Comparison of ENCODE assay signal across 1 cellular context in genomic region chr14:23639048-23639890, GRCh38.
A peak's percentile ranks its signal among the peaks of the same experiment; 100 is the strongest.
TF ChIP-seq lines count a peak whose summit lies in the region.

No MANE protein-coding gene starts in this region.

TF ChIP-seq in HepG2, 621 proteins besides CTCF, POLR2A, EP300 and RAD21 (continued from another document and continues in another):
- TF ChIP-seq GTF3A (CRISPR knock-in tag; conservative IDR thresholded peaks at IDR 0.05) (peak; percentile 44), HHEX (CRISPR knock-in tag; IDR thresholded peaks at IDR 0.05) (no peak), ZNF770 (CRISPR knock-in tag; IDR thresholded peaks at IDR 0.05) (no peak), ZNF781 (CRISPR knock-in tag; IDR thresholded peaks at IDR 0.05; ENCODE audit: borderline replicate concordance, not compliant biosample characterization) (peak; percentile 98), FOSL2 (CRISPR knock-in tag; IDR thresholded peaks at IDR 0.05) (peak; percentile 34), POLR2AphosphoS2 (IDR thresholded peaks at IDR 0.05; ENCODE audit: low read depth, low read length) (peak; percentile 97), SETDB1 (CRISPR knock-in tag; IDR thresholded peaks at IDR 0.05; ENCODE audit: borderline replicate concordance) (no peak), PHB2 (IDR thresholded peaks at IDR 0.05; ENCODE audit: partially characterized antibody) (no peak), PHF8 (CRISPR knock-in tag; IDR thresholded peaks at IDR 0.05) (peak; percentile 61), HNRNPUL1 (IDR thresholded peaks at IDR 0.05; ENCODE audit: low read depth, low read length) (peak; percentile 86), MTF2 (CRISPR knock-in tag; IDR thresholded peaks at IDR 0.05; ENCODE audit: borderline replicate concordance) (peak; percentile 37; the same call in 1 of the 2 replicates), HMG20B (CRISPR knock-in tag; conservative IDR thresholded peaks at IDR 0.05) (peak; percentile 66), ZNF816 (CRISPR knock-in tag; IDR thresholded peaks at IDR 0.05; ENCODE audit: borderline replicate concordance) (no peak), DMAP1 (CRISPR knock-in tag; IDR thresholded peaks at IDR 0.05) (peak; percentile 95), MTF1 (CRISPR knock-in tag; IDR thresholded peaks at IDR 0.05) (no peak), ZNF639 (CRISPR knock-in tag; conservative IDR thresholded peaks at IDR 0.05) (peak; percentile 53; the same call in 1 of the 2 replicates), ZFP41 (CRISPR knock-in tag; IDR thresholded peaks at IDR 0.05; ENCODE audit: borderline replicate concordance) (no peak), SP5 (CRISPR knock-in tag; IDR thresholded peaks at IDR 0.05; ENCODE audit: borderline replicate concordance, low read depth) (peak; percentile 39; the same call in 1 of the 2 replicates), PHF20 (CRISPR knock-in tag; IDR thresholded peaks at IDR 0.05) (no peak), CENPBD1 (CRISPR knock-in tag; IDR thresholded peaks at IDR 0.05; ENCODE audit: borderline replicate concordance, low read depth) (no peak), SRY (CRISPR knock-in tag; IDR thresholded peaks at IDR 0.05) (no peak), ZNF484 (CRISPR knock-in tag; IDR thresholded peaks at IDR 0.05; ENCODE audit: borderline replicate concordance, low read depth) (no peak; the same call in 1 of the 2 replicates), ZNF292 (CRISPR knock-in tag; IDR thresholded peaks at IDR 0.05; ENCODE audit: borderline replicate concordance, low read depth) (peak; percentile 86; the same call in 1 of the 2 replicates), RBM22 (optimal IDR thresholded peaks at IDR 0.05; ENCODE audit: low read length) (peak; percentile 95), ZFP91 (CRISPR knock-in tag; IDR thresholded peaks at IDR 0.05; ENCODE audit: borderline replicate concordance) (no peak), ZBTB1 (CRISPR knock-in tag; IDR thresholded peaks at IDR 0.05; ENCODE audit: borderline replicate concordance) (no peak; the same call in 1 of the 2 replicates), SMARCE1 (IDR thresholded peaks at IDR 0.05; ENCODE audit: borderline replicate concordance) (no peak), MBD4 (IDR thresholded peaks at IDR 0.05; ENCODE audit: borderline replicate concordance, low read length) (no peak), CC2D1A (CRISPR knock-in tag; IDR thresholded peaks at IDR 0.05) (0 out of 2 replicates have a peak, but pooled peaks have one; percentile 92), ZNF10 (CRISPR knock-in tag; IDR thresholded peaks at IDR 0.05; ENCODE audit: borderline replicate concordance, low read depth) (peak; percentile 12; the same call in 1 of the 2 replicates), MYNN (CRISPR knock-in tag; IDR thresholded peaks at IDR 0.05; ENCODE audit: low read depth) (no peak; the same call in 1 of the 2 replicates), EED (CRISPR knock-in tag; IDR thresholded peaks at IDR 0.05) (peak; percentile 98), ZNF713 (CRISPR knock-in tag; IDR thresholded peaks at IDR 0.05) (peak; percentile 93; the same call in 1 of the 2 replicates), PTBP1 (IDR thresholded peaks at IDR 0.05; ENCODE audit: low read depth, low read length, poor library complexity, severe bottlenecking) (peak; percentile 100), ZNF569 (CRISPR knock-in tag; IDR thresholded peaks at IDR 0.05; ENCODE audit: borderline replicate concordance) (peak; percentile 92), CCDC6 (CRISPR knock-in tag; IDR thresholded peaks at IDR 0.05) (no peak), SKI (IDR thresholded peaks at IDR 0.05; ENCODE audit: partially characterized antibody) (peak; percentile 50), SMC3 (IDR thresholded peaks at IDR 0.05; ENCODE audit: low read length) (no peak; the same call in 1 of the 2 replicates), TEF (CRISPR knock-in tag; IDR thresholded peaks at IDR 0.05) (no peak), ZNF225 (CRISPR knock-in tag; IDR thresholded peaks at IDR 0.05) (peak; percentile 69; the same call in 1 of the 2 replicates), TARDBP (CRISPR knock-in tag; IDR thresholded peaks at IDR 0.05) (peak; percentile 88)
- TF ChIP-seq, protein P1, sequence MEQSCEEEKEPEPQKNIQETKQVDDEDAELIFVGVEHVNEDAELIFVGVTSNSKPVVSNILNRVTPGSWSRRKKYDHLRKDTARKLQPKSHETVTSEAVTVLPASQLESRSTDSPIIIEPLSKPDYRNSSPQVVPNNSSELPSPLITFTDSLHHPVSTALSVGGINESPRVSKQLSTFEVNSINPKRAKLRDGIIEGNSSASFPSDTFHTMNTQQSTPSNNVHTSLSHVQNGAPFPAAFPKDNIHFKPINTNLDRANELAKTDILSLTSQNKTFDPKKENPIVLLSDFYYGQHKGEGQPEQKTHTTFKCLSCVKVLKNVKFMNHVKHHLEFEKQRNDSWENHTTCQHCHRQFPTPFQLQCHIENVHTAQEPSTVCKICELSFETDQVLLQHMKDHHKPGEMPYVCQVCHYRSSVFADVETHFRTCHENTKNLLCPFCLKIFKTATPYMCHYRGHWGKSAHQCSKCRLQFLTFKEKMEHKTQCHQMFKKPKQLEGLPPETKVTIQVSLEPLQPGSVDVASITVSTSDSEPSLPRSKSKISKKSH (CRISPR knock-in tag; IDR thresholded peaks at IDR 0.05; ENCODE audit: borderline replicate concordance) = no peak
- TF ChIP-seq, protein P2, sequence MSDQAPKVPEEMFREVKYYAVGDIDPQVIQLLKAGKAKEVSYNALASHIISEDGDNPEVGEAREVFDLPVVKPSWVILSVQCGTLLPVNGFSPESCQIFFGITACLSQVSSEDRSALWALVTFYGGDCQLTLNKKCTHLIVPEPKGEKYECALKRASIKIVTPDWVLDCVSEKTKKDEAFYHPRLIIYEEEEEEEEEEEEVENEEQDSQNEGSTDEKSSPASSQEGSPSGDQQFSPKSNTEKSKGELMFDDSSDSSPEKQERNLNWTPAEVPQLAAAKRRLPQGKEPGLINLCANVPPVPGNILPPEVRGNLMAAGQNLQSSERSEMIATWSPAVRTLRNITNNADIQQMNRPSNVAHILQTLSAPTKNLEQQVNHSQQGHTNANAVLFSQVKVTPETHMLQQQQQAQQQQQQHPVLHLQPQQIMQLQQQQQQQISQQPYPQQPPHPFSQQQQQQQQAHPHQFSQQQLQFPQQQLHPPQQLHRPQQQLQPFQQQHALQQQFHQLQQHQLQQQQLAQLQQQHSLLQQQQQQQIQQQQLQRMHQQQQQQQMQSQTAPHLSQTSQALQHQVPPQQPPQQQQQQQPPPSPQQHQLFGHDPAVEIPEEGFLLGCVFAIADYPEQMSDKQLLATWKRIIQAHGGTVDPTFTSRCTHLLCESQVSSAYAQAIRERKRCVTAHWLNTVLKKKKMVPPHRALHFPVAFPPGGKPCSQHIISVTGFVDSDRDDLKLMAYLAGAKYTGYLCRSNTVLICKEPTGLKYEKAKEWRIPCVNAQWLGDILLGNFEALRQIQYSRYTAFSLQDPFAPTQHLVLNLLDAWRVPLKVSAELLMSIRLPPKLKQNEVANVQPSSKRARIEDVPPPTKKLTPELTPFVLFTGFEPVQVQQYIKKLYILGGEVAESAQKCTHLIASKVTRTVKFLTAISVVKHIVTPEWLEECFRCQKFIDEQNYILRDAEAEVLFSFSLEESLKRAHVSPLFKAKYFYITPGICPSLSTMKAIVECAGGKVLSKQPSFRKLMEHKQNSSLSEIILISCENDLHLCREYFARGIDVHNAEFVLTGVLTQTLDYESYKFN (CRISPR knock-in tag; conservative IDR thresholded peaks at IDR 0.05) = no peak; the same call in 1 of the 2 replicates
- TF ChIP-seq, protein P3, sequence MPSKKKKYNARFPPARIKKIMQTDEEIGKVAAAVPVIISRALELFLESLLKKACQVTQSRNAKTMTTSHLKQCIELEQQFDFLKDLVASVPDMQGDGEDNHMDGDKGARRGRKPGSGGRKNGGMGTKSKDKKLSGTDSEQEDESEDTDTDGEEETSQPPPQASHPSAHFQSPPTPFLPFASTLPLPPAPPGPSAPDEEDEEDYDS (CRISPR knock-in tag; IDR thresholded peaks at IDR 0.05) = peak; percentile 39; the same call in 1 of the 2 replicates
- TF ChIP-seq, protein P4, sequence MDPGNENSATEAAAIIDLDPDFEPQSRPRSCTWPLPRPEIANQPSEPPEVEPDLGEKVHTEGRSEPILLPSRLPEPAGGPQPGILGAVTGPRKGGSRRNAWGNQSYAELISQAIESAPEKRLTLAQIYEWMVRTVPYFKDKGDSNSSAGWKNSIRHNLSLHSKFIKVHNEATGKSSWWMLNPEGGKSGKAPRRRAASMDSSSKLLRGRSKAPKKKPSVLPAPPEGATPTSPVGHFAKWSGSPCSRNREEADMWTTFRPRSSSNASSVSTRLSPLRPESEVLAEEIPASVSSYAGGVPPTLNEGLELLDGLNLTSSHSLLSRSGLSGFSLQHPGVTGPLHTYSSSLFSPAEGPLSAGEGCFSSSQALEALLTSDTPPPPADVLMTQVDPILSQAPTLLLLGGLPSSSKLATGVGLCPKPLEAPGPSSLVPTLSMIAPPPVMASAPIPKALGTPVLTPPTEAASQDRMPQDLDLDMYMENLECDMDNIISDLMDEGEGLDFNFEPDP (CRISPR knock-in tag; conservative IDR thresholded peaks at IDR 0.05) = peak; percentile 98
- TF ChIP-seq, protein P5, sequence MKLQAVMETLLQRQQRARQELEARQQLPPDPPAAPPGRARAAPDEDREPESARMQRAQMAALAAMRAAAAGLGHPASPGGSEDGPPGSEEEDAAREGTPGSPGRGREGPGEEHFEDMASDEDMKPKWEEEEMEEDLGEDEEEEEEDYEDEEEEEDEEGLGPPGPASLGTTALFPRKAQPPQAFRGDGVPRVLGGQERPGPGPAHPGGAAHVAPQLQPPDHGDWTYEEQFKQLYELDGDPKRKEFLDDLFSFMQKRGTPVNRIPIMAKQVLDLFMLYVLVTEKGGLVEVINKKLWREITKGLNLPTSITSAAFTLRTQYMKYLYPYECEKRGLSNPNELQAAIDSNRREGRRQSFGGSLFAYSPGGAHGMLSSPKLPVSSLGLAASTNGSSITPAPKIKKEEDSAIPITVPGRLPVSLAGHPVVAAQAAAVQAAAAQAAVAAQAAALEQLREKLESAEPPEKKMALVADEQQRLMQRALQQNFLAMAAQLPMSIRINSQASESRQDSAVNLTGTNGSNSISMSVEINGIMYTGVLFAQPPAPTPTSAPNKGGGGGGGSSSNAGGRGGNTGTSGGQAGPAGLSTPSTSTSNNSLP (IDR thresholded peaks at IDR 0.05; ENCODE audit: low read depth, low read length) = 0 out of 2 replicates have a peak, but pooled peaks have one; percentile 6
- TF ChIP-seq, protein P6, sequence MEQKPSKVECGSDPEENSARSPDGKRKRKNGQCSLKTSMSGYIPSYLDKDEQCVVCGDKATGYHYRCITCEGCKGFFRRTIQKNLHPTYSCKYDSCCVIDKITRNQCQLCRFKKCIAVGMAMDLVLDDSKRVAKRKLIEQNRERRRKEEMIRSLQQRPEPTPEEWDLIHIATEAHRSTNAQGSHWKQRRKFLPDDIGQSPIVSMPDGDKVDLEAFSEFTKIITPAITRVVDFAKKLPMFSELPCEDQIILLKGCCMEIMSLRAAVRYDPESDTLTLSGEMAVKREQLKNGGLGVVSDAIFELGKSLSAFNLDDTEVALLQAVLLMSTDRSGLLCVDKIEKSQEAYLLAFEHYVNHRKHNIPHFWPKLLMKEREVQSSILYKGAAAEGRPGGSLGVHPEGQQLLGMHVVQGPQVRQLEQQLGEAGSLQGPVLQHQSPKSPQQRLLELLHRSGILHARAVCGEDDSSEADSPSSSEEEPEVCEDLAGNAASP (CRISPR knock-in tag; IDR thresholded peaks at IDR 0.05; ENCODE audit: borderline replicate concordance) = peak; percentile 11; the same call in 1 of the 2 replicates
